In the genomic region with DNA sequence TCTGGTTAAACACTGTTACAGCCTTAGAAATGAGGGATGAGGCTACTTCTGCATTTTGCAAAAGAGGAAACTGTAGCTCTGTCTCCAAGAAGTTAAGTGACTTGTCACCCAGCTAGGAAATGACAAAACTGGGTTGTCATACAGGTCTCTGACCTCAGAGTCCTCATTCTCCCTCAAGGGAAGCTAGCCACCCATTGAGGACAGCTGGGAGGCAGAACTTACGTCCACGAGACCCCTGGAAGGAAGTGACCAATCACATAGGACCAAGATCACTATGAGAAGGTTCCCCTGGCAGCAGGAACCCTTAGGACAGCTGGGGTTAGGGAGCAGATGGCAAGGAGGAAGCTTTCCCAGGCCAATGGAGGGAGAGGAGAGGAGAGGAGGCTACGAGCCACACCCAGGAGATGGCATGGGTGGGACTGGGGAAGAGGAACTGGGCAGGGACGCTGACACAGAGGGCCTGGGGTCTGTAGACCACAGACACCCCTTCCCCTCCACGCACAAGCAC, we compare ENCODE assay signal across 1 cellular context.
TF ChIP-seq lines count a peak whose summit lies in the region.

No MANE protein-coding gene starts in this region.

TF ChIP-seq in GM23338, 12 proteins besides CTCF, POLR2A, EP300 and RAD21 (continued from another document):
- TF ChIP-seq, protein P1, sequence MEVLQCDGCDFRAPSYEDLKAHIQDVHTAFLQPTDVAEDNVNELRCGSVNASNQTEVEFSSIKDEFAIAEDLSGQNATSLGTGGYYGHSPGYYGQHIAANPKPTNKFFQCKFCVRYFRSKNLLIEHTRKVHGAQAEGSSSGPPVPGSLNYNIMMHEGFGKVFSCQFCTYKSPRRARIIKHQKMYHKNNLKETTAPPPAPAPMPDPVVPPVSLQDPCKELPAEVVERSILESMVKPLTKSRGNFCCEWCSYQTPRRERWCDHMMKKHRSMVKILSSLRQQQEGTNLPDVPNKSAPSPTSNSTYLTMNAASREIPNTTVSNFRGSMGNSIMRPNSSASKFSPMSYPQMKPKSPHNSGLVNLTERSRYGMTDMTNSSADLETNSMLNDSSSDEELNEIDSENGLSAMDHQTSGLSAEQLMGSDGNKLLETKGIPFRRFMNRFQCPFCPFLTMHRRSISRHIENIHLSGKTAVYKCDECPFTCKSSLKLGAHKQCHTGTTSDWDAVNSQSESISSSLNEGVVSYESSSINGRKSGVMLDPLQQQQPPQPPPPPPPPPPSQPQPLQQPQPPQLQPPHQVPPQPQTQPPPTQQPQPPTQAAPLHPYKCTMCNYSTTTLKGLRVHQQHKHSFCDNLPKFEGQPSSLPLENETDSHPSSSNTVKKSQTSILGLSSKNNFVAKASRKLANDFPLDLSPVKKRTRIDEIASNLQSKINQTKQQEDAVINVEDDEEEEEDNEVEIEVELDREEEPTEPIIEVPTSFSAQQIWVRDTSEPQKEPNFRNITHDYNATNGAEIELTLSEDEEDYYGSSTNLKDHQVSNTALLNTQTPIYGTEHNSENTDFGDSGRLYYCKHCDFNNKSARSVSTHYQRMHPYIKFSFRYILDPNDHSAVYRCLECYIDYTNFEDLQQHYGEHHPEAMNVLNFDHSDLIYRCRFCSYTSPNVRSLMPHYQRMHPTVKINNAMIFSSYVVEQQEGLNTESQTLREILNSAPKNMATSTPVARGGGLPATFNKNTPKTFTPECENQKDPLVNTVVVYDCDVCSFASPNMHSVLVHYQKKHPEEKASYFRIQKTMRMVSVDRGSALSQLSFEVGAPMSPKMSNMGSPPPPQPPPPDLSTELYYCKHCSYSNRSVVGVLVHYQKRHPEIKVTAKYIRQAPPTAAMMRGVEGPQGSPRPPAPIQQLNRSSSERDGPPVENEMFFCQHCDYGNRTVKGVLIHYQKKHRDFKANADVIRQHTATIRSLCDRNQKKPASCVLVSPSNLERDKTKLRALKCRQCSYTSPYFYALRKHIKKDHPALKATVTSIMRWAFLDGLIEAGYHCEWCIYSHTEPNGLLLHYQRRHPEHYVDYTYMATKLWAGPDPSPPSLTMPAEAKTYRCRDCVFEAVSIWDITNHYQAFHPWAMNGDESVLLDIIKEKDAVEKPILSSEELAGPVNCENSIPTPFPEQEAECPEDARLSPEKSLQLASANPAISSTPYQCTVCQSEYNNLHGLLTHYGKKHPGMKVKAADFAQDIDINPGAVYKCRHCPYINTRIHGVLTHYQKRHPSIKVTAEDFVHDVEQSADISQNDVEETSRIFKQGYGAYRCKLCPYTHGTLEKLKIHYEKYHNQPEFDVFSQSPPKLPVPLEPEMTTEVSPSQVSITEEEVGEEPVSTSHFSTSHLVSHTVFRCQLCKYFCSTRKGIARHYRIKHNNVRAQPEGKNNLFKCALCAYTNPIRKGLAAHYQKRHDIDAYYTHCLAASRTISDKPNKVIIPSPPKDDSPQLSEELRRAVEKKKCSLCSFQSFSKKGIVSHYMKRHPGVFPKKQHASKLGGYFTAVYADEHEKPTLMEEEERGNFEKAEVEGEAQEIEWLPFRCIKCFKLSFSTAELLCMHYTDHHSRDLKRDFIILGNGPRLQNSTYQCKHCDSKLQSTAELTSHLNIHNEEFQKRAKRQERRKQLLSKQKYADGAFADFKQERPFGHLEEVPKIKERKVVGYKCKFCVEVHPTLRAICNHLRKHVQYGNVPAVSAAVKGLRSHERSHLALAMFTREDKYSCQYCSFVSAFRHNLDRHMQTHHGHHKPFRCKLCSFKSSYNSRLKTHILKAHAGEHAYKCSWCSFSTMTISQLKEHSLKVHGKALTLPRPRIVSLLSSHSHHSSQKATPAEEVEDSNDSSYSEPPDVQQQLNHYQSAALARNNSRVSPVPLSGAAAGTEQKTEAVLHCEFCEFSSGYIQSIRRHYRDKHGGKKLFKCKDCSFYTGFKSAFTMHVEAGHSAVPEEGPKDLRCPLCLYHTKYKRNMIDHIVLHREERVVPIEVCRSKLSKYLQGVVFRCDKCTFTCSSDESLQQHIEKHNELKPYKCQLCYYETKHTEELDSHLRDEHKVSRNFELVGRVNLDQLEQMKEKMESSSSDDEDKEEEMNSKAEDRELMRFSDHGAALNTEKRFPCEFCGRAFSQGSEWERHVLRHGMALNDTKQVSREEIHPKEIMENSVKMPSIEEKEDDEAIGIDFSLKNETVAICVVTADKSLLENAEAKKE (CRISPR knock-in tag; IDR thresholded peaks at IDR 0.05) = no peak
- TF ChIP-seq POLR2AphosphoS5 (IDR thresholded peaks at IDR 0.05; ENCODE audit: low read depth) = no peak
- TF ChIP-seq, protein P2, sequence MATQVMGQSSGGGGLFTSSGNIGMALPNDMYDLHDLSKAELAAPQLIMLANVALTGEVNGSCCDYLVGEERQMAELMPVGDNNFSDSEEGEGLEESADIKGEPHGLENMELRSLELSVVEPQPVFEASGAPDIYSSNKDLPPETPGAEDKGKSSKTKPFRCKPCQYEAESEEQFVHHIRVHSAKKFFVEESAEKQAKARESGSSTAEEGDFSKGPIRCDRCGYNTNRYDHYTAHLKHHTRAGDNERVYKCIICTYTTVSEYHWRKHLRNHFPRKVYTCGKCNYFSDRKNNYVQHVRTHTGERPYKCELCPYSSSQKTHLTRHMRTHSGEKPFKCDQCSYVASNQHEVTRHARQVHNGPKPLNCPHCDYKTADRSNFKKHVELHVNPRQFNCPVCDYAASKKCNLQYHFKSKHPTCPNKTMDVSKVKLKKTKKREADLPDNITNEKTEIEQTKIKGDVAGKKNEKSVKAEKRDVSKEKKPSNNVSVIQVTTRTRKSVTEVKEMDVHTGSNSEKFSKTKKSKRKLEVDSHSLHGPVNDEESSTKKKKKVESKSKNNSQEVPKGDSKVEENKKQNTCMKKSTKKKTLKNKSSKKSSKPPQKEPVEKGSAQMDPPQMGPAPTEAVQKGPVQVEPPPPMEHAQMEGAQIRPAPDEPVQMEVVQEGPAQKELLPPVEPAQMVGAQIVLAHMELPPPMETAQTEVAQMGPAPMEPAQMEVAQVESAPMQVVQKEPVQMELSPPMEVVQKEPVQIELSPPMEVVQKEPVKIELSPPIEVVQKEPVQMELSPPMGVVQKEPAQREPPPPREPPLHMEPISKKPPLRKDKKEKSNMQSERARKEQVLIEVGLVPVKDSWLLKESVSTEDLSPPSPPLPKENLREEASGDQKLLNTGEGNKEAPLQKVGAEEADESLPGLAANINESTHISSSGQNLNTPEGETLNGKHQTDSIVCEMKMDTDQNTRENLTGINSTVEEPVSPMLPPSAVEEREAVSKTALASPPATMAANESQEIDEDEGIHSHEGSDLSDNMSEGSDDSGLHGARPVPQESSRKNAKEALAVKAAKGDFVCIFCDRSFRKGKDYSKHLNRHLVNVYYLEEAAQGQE (IDR thresholded peaks at IDR 0.05; ENCODE audit: unreplicated experiment) = no peak
